Comparison of ENCODE assay signal across 8 cellular contexts in the genomic region with DNA sequence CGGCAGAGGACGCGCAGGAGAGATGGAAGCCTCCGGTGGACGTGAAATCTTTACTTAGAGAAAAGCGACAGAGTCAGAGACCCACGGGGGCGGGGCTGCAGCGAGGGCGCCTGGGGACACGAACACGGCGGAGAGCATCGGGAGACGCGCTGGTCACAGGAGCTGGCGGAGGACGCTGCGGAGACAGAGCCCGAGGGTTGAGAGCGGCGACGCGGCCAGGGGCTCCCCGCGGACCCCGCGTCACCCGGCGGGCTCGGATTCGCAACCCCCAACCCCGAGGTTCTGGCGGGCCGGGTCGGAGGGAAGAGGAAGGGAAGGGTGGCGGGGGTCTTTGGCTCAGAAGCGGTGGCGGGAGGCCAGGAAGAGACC. TPM values are rescaled to one million over a fixed set of nuclear protein-coding genes. Genes with fewer than 3 reads are reported as not detected.
DNase-seq lines count a peak whose midpoint lies in the region; ATAC-seq, FAIRE-seq and TF ChIP-seq lines count a peak whose summit lies in the region.

No MANE protein-coding gene starts in this region.

- no peak for TF ChIP-seq EP300 in gastroesophageal sphincter (IDR thresholded peaks at IDR 0.05)

- whole genome bisulfite sequencing in gastroesophageal sphincter (ENCODE audit: low coverage in 1 of 2), 2 donors, result 0% methylated on average over 16 of the region's 39 CpGs; no CpG with 5 or more reads in 1 of the 2 donors

- peaks cover 53% of the 10 kb centered on the region for H3K27me3 ChIP-seq in H7 (ENCODE audit: control insufficient read depth, insufficient read depth, low read length)
- H3K27me3 ChIP-seq in gastroesophageal sphincter, result peaks cover 73% of the 10 kb centered on the region
- peaks cover 52 to 74% (median 56%) of the 10 kb centered on the region in 3 donors for H3K27me3 ChIP-seq in gastrocnemius medialis

- intact Hi-C loops in gastrocnemius medialis (cut with DNase I; ENCODE audit: low total_unique reads), result loop anchor here (10.0 kb wide), 1 partner anchor 199 kb away; the partner anchor contains the start of gene CYP2E1

- H3K27ac ChIP-seq in gastroesophageal sphincter (peak overlapping the region in 3 of 4 donors; percentile 28 to 64 (median 55)), gastrocnemius medialis (no peak overlapping the region)

- H3K4me3 ChIP-seq in H7 (ENCODE audit: insufficient read depth, low read depth, low read length) (peak overlapping the region; percentile 42), gastroesophageal sphincter (peak overlapping the region; percentile 5 to 59), gastrocnemius medialis (peak overlapping the region in 3 of 4 donors; percentile 36 to 44 (median 41))

- H3K9me3 ChIP-seq in gastroesophageal sphincter, result no peaks in the 10 kb centered on the region
- H3K9me3 ChIP-seq in gastrocnemius medialis, result no peaks in the 10 kb centered on the region

- no peak for DNase-seq in H7
- DNase-seq in T-helper 9 cell, result peak; percentile 26
- no peak for DNase-seq in gastrocnemius medialis
- no peak for DNase-seq in DMS 273 treated with DMSO at 0.1 percent for 48 hours (lab: John Stamatoyannopoulos, UW)
- no peak for DNase-seq in MV-4-11 (lab: John Stamatoyannopoulos, UW)
- no peak for DNase-seq in activated effector memory CD4-positive, alpha-beta T cell treated with Interleukin-2 at 50 U/mL for 16 hours
- DNase-seq in D721Med (ENCODE audit: insufficient read length, low spot score), result no peak

- in situ Hi-C loops in gastrocnemius medialis (cut with MboI; ENCODE audit: low sequenced_read_pairs in 4 of 4), result no loop called here

- H3K36me3 ChIP-seq in H7 (replicated peaks; ENCODE audit: control insufficient read depth, insufficient read depth, low read length) (no peaks in the 10 kb centered on the region), gastroesophageal sphincter (no peaks in the 10 kb centered on the region), gastrocnemius medialis (no peaks in the 10 kb centered on the region)

- ATAC-seq in gastroesophageal sphincter (peak; percentile 20), gastrocnemius medialis (no peak)

- TF ChIP-seq CTCF in gastroesophageal sphincter (IDR thresholded peaks at IDR 0.05) (no peak), gastrocnemius medialis (IDR thresholded peaks at IDR 0.05 in 4 of 5, conservative IDR thresholded peaks at IDR 0.05 in 1 of 5) (no peak), D721Med (IDR thresholded peaks at IDR 0.05; ENCODE audit: insufficient read depth, missing control alignments) (no peak)

- TF ChIP-seq POLR2A in gastroesophageal sphincter (IDR thresholded peaks at IDR 0.05), result no peak
- no peak for TF ChIP-seq POLR2A in gastrocnemius medialis (IDR thresholded peaks at IDR 0.05)

- FAIRE-seq in D721Med (lab: Jason Lieb, UNC), result no peak

- peaks cover 3 to 34% (median 19%) of the 10 kb centered on the region in 3 donors for H3K4me1 ChIP-seq in gastroesophageal sphincter
- peaks cover 0 to 6% of the 10 kb centered on the region in 2 donors for H3K4me1 ChIP-seq in gastrocnemius medialis

RNA-seq across cellular contexts. Expression of gene CALY, which starts 11.3 kb away (rescaled TPM):
- total RNA-seq in H7 (2014; rRNA removed; shearing (Covaris generic)), result 2.2 TPM in 1 of 2 replicates, not detected in the other
- 1 to 10 TPM in 2 of 4 donors, under 1 TPM in 1, not detected in 1; 0.47 to 1.5 (median 1.5) TPM for total RNA-seq in gastroesophageal sphincter
- not detected for total RNA-seq in gastrocnemius medialis

RNA-seq across cellular contexts. Expression of gene ZNF511, which starts 16.7 kb away (rescaled TPM):
- total RNA-seq in H7 (2014; rRNA removed; shearing (Covaris generic)), result 46.9 and 48.7 TPM in 2 replicates
- 10 to 100 TPM; 15.1 to 42.2 (median 25.4) TPM for total RNA-seq in gastroesophageal sphincter
- total RNA-seq in gastrocnemius medialis, result 10 to 100 TPM; 25.0 to 49.5 (median 41.9) TPM

RNA-seq across cellular contexts. Expression of gene TUBGCP2, which starts 16.7 kb away (rescaled TPM):
- total RNA-seq in H7 (2014; rRNA removed; shearing (Covaris generic)), result 46.4 and 47.1 TPM in 2 replicates
- 10 to 100 TPM; 35.8 to 47.3 (median 38.8) TPM for total RNA-seq in gastroesophageal sphincter
- total RNA-seq in gastrocnemius medialis, result 10 to 100 TPM; 21.5 to 43.8 (median 36.5) TPM

RNA-seq across cellular contexts. Expression of gene PRAP1, which starts 21.8 kb away (rescaled TPM):
- not detected in 2 replicates for total RNA-seq in H7 (2014; rRNA removed; shearing (Covaris generic))
- total RNA-seq in gastroesophageal sphincter, result not detected
- total RNA-seq in gastrocnemius medialis, result 1 to 10 TPM in 2 of 4 donors, under 1 TPM in 1, not detected in 1; 0.59 to 1.4 (median 1.1) TPM

RNA-seq across cellular contexts. Expression of gene FUOM, which starts 32.4 kb away (rescaled TPM):
- total RNA-seq in H7 (2014; rRNA removed; shearing (Covaris generic)), result 27.2 and 50.5 TPM in 2 replicates
- total RNA-seq in gastroesophageal sphincter (10 to 100 TPM in 2 of 4 donors, 1 to 10 TPM in 2; 5.4 to 15.7 (median 10.8) TPM), gastrocnemius medialis (1 to 10 TPM; 3.2 to 8.9 (median 5.6) TPM)

Comparison
In these comparisons a context has a peak if more than half of its experiments do, and no peak if none do; other contexts are left out.
1. H3K27ac ChIP-seq: peak in gastroesophageal sphincter (3 of 4); none in gastrocnemius medialis (0 of 4).
2. Peak in every context shown above with its lines, with median percentiles within 50 percentile points of each other: H3K4me3 ChIP-seq.